2 cellular contexts compared by ENCODE assay signal in the genomic region with DNA sequence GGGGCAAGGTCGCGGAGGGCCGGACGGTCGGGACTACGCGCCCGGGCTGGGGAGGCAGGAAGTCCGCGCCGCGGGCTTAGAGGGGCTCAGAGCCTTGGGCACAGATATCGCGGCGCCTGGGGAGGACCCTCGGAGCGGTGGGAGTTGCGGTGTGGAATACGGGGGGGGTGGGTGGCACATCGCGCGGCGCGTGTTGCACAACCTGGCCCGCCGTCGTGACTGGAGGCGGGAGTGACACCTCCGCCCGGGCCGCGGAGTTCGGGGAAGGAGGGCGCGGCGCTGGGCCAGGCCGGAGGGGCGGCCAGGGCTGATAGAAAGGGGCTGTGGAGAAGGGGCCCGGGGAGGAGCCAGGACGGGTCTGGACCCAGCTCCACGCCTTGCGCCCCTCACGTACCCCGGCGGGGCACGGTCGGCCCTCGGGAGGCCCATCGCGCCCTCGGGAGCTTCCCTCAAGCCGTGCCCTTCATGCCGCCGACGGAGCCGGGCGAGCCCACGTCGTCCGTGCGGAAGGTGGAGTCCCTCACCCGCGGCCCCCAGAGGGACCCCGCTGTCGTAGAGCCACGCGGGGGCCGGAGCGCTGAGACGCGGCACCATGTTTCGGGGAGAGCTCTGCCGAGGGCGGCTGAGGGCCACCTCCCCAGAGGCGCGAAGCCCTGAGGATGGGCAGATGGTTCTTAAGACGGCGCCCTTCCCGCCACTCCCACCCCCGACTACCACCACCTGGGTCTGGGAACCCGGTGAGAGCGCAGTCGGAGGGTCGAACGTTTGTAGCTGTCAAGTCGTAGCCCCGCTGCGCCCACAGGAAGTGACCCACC.
A peak's percentile ranks its signal among the peaks of the same experiment; 100 is the strongest.
TF ChIP-seq lines count a peak whose summit lies in the region.

No MANE protein-coding gene starts in this region.

TF ChIP-seq in HEK293, 187 proteins besides CTCF, POLR2A, EP300 and RAD21 (continued from another document):
- TF ChIP-seq, protein P1, sequence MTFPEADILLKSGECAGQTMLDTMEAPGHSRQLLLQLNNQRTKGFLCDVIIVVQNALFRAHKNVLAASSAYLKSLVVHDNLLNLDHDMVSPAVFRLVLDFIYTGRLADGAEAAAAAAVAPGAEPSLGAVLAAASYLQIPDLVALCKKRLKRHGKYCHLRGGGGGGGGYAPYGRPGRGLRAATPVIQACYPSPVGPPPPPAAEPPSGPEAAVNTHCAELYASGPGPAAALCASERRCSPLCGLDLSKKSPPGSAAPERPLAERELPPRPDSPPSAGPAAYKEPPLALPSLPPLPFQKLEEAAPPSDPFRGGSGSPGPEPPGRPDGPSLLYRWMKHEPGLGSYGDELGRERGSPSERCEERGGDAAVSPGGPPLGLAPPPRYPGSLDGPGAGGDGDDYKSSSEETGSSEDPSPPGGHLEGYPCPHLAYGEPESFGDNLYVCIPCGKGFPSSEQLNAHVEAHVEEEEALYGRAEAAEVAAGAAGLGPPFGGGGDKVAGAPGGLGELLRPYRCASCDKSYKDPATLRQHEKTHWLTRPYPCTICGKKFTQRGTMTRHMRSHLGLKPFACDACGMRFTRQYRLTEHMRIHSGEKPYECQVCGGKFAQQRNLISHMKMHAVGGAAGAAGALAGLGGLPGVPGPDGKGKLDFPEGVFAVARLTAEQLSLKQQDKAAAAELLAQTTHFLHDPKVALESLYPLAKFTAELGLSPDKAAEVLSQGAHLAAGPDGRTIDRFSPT (tag by site-specific recombination; IDR thresholded peaks at IDR 0.05): no peak
- TF ChIP-seq, protein P2, sequence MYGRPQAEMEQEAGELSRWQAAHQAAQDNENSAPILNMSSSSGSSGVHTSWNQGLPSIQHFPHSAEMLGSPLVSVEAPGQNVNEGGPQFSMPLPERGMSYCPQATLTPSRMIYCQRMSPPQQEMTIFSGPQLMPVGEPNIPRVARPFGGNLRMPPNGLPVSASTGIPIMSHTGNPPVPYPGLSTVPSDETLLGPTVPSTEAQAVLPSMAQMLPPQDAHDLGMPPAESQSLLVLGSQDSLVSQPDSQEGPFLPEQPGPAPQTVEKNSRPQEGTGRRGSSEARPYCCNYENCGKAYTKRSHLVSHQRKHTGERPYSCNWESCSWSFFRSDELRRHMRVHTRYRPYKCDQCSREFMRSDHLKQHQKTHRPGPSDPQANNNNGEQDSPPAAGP (tag by site-specific recombination; IDR thresholded peaks at IDR 0.05): peak; percentile 26; the same call in 1 of the 2 replicates
- TF ChIP-seq, protein P3, sequence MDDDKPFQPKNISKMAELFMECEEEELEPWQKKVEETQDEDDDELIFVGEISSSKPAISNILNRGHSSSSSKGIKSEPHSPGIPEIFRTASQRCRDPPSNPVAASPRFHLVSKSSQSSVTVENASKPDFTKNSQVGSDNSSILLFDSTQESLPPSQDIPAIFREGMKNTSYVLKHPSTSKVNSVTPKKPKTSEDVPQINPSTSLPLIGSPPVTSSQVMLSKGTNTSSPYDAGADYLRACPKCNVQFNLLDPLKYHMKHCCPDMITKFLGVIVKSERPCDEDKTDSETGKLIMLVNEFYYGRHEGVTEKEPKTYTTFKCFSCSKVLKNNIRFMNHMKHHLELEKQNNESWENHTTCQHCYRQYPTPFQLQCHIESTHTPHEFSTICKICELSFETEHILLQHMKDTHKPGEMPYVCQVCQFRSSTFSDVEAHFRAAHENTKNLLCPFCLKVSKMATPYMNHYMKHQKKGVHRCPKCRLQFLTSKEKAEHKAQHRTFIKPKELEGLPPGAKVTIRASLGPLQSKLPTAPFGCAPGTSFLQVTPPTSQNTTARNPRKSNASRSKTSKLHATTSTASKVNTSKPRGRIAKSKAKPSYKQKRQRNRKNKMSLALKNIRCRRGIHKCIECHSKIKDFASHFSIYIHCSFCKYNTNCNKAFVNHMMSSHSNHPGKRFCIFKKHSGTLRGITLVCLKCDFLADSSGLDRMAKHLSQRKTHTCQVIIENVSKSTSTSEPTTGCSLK (tag by site-specific recombination; IDR thresholded peaks at IDR 0.05): no peak
- peak; percentile 7 for TF ChIP-seq ZNF341 (tag by site-specific recombination; IDR thresholded peaks at IDR 0.05; ENCODE audit: low read depth)

TF ChIP-seq in WTC11, 78 proteins besides CTCF, POLR2A, EP300 and RAD21 (continued from another document):
- TF ChIP-seq, protein P4, sequence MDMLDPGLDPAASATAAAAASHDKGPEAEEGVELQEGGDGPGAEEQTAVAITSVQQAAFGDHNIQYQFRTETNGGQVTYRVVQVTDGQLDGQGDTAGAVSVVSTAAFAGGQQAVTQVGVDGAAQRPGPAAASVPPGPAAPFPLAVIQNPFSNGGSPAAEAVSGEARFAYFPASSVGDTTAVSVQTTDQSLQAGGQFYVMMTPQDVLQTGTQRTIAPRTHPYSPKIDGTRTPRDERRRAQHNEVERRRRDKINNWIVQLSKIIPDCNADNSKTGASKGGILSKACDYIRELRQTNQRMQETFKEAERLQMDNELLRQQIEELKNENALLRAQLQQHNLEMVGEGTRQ (CRISPR knock-in tag; IDR thresholded peaks at IDR 0.05): no peak
- TF ChIP-seq ZNF416 (CRISPR knock-in tag; IDR thresholded peaks at IDR 0.05) (no peak), ATF1 (CRISPR knock-in tag; IDR thresholded peaks at IDR 0.05) (no peak), CBFB (CRISPR knock-in tag; IDR thresholded peaks at IDR 0.05; ENCODE audit: low read depth) (0 out of 2 replicates have a peak, but pooled peaks have one; percentile 33), ZNF232 (CRISPR knock-in tag; IDR thresholded peaks at IDR 0.05) (no peak), JUN (CRISPR knock-in tag; IDR thresholded peaks at IDR 0.05) (no peak), OVOL2 (CRISPR knock-in tag; IDR thresholded peaks at IDR 0.05; ENCODE audit: borderline replicate concordance) (no peak), NR3C1 (CRISPR knock-in tag; conservative IDR thresholded peaks at IDR 0.05; ENCODE audit: low read depth) (no peak), JAZF1 (CRISPR knock-in tag; IDR thresholded peaks at IDR 0.05) (no peak), SMAD4 (CRISPR knock-in tag; IDR thresholded peaks at IDR 0.05) (no peak), TP53 (CRISPR knock-in tag; IDR thresholded peaks at IDR 0.05) (0 out of 2 replicates have a peak, but pooled peaks have one; percentile 25), GABPB1 (CRISPR knock-in tag; IDR thresholded peaks at IDR 0.05) (no peak)
- TF ChIP-seq, protein P5, sequence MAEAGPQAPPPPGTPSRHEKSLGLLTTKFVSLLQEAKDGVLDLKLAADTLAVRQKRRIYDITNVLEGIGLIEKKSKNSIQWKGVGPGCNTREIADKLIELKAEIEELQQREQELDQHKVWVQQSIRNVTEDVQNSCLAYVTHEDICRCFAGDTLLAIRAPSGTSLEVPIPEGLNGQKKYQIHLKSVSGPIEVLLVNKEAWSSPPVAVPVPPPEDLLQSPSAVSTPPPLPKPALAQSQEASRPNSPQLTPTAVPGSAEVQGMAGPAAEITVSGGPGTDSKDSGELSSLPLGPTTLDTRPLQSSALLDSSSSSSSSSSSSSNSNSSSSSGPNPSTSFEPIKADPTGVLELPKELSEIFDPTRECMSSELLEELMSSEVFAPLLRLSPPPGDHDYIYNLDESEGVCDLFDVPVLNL (CRISPR knock-in tag; IDR thresholded peaks at IDR 0.05; ENCODE audit: borderline replicate concordance, low read depth): no peak
- TF ChIP-seq, protein P6, sequence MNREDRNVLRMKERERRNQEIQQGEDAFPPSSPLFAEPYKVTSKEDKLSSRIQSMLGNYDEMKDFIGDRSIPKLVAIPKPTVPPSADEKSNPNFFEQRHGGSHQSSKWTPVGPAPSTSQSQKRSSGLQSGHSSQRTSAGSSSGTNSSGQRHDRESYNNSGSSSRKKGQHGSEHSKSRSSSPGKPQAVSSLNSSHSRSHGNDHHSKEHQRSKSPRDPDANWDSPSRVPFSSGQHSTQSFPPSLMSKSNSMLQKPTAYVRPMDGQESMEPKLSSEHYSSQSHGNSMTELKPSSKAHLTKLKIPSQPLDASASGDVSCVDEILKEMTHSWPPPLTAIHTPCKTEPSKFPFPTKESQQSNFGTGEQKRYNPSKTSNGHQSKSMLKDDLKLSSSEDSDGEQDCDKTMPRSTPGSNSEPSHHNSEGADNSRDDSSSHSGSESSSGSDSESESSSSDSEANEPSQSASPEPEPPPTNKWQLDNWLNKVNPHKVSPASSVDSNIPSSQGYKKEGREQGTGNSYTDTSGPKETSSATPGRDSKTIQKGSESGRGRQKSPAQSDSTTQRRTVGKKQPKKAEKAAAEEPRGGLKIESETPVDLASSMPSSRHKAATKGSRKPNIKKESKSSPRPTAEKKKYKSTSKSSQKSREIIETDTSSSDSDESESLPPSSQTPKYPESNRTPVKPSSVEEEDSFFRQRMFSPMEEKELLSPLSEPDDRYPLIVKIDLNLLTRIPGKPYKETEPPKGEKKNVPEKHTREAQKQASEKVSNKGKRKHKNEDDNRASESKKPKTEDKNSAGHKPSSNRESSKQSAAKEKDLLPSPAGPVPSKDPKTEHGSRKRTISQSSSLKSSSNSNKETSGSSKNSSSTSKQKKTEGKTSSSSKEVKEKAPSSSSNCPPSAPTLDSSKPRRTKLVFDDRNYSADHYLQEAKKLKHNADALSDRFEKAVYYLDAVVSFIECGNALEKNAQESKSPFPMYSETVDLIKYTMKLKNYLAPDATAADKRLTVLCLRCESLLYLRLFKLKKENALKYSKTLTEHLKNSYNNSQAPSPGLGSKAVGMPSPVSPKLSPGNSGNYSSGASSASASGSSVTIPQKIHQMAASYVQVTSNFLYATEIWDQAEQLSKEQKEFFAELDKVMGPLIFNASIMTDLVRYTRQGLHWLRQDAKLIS (CRISPR knock-in tag; IDR thresholded peaks at IDR 0.05; ENCODE audit: borderline replicate concordance): no peak
- TF ChIP-seq, protein P7, sequence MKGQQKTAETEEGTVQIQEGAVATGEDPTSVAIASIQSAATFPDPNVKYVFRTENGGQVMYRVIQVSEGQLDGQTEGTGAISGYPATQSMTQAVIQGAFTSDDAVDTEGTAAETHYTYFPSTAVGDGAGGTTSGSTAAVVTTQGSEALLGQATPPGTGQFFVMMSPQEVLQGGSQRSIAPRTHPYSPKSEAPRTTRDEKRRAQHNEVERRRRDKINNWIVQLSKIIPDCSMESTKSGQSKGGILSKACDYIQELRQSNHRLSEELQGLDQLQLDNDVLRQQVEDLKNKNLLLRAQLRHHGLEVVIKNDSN (CRISPR knock-in tag; IDR thresholded peaks at IDR 0.05): peak; percentile 55; the same call in 1 of the 2 replicates
- TF ChIP-seq, protein P8, sequence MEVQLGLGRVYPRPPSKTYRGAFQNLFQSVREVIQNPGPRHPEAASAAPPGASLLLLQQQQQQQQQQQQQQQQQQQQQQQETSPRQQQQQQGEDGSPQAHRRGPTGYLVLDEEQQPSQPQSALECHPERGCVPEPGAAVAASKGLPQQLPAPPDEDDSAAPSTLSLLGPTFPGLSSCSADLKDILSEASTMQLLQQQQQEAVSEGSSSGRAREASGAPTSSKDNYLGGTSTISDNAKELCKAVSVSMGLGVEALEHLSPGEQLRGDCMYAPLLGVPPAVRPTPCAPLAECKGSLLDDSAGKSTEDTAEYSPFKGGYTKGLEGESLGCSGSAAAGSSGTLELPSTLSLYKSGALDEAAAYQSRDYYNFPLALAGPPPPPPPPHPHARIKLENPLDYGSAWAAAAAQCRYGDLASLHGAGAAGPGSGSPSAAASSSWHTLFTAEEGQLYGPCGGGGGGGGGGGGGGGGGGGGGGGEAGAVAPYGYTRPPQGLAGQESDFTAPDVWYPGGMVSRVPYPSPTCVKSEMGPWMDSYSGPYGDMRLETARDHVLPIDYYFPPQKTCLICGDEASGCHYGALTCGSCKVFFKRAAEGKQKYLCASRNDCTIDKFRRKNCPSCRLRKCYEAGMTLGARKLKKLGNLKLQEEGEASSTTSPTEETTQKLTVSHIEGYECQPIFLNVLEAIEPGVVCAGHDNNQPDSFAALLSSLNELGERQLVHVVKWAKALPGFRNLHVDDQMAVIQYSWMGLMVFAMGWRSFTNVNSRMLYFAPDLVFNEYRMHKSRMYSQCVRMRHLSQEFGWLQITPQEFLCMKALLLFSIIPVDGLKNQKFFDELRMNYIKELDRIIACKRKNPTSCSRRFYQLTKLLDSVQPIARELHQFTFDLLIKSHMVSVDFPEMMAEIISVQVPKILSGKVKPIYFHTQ (CRISPR knock-in tag; IDR thresholded peaks at IDR 0.05): no peak
- TF ChIP-seq, protein P9, sequence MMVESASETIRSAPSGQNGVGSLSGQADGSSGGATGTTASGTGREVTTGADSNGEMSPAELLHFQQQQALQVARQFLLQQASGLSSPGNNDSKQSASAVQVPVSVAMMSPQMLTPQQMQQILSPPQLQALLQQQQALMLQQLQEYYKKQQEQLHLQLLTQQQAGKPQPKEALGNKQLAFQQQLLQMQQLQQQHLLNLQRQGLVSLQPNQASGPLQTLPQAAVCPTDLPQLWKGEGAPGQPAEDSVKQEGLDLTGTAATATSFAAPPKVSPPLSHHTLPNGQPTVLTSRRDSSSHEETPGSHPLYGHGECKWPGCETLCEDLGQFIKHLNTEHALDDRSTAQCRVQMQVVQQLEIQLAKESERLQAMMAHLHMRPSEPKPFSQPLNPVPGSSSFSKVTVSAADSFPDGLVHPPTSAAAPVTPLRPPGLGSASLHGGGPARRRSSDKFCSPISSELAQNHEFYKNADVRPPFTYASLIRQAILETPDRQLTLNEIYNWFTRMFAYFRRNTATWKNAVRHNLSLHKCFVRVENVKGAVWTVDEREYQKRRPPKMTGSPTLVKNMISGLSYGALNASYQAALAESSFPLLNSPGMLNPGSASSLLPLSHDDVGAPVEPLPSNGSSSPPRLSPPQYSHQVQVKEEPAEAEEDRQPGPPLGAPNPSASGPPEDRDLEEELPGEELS (CRISPR knock-in tag; IDR thresholded peaks at IDR 0.05): 0 out of 2 replicates have a peak, but pooled peaks have one; percentile 24
- TF ChIP-seq, protein P10, sequence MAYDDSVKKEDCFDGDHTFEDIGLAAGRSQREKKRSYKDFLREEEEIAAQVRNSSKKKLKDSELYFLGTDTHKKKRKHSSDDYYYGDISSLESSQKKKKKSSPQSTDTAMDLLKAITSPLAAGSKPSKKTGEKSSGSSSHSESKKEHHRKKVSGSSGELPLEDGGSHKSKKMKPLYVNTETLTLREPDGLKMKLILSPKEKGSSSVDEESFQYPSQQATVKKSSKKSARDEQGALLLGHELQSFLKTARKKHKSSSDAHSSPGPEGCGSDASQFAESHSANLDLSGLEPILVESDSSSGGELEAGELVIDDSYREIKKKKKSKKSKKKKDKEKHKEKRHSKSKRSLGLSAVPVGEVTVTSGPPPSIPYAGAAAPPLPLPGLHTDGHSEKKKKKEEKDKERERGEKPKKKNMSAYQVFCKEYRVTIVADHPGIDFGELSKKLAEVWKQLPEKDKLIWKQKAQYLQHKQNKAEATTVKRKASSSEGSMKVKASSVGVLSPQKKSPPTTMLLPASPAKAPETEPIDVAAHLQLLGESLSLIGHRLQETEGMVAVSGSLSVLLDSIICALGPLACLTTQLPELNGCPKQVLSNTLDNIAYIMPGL (CRISPR knock-in tag; IDR thresholded peaks at IDR 0.05): 0 out of 2 replicates have a peak, but pooled peaks have one; percentile 23
- TF ChIP-seq, protein P11, sequence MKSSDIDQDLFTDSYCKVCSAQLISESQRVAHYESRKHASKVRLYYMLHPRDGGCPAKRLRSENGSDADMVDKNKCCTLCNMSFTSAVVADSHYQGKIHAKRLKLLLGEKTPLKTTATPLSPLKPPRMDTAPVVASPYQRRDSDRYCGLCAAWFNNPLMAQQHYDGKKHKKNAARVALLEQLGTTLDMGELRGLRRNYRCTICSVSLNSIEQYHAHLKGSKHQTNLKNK (CRISPR knock-in tag; IDR thresholded peaks at IDR 0.05): no peak
